Comparison of ENCODE assay signal across 10 cellular contexts in the genomic region with DNA sequence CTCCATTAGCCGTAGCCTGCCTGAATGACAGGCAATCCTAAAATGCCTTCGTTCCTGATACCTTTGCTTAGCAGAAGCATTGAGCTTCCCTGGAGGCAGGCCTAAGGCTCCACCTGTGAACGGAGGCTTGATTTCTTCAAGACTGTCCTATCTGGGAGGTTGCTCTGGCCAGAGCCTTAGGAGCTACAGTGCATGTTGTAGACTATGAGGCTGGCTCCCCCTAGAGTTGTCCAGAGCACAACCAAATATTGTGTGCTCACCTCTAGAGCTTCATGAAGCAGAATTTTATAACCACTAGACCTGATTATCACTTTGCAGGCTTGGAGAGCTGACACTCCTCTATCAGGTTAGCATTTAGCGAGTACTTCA.
A peak's percentile ranks its signal among the peaks of the same experiment; 100 is the strongest.
DNase-seq lines count a peak whose midpoint lies in the region; ATAC-seq, FAIRE-seq and TF ChIP-seq lines count a peak whose summit lies in the region.
"Had no signal": no experiment of that assay in that cellular context is flagged by ENCODE, and none has a peak within 500 bp of the region (broad histone marks: within the 10 kb centered on the region; RNA-seq: fewer than 3 reads in every experiment).

No MANE protein-coding gene starts in this region.

- no peak overlapping the region for H3K18ac ChIP-seq in H1 (ENCODE audit: extremely low read depth, low read length)

- H3K56ac ChIP-seq in H1 (replicated peaks; ENCODE audit: insufficient read length, low read depth, low read length) = no peak overlapping the region

- WGBS in H1 (ENCODE audit: extremely low coverage in 1 of 2, insufficient coverage in 1 of 2, insufficient read length in 1 of 2, insufficient replicate concordance in 2 of 2, low coverage in 1 of 2, low lambda C conversion rate in 2 of 2, missing lambda C conversion rate in 1 of 2), 2 experiments = 90% methylated on average over 4 of the region's 4 CpGs; no CpG with 5 or more reads in 1 of the 2 experiments

- no peaks in the 10 kb centered on the region for H3K27me3 ChIP-seq in H1 (replicated peaks in 1 of 4; ENCODE audit: control insufficient read depth in 3 of 4, extremely low read depth in 1 of 4, insufficient read depth in 3 of 4, low read length in 3 of 4)
- H3K27me3 ChIP-seq: brain microvascular endothelial cell had no signal

- H3K36me3 Mint-ChIP-seq in nephron (ENCODE audit: low read depth) = no peaks in the 10 kb centered on the region
- H3K36me3 Mint-ChIP-seq: CD8-positive, alpha-beta T cell had no signal

- H3K27ac ChIP-seq in C4-2B = peak overlapping the region; percentile 98
- no peak overlapping the region for H3K27ac ChIP-seq in H1 (ENCODE audit: low read depth, low read length)
- H3K27ac ChIP-seq: brain microvascular endothelial cell had no signal

- no peaks in the 10 kb centered on the region for H3K23me2 ChIP-seq in H1 (ENCODE audit: low read depth, low read length)

- H3K9me3 ChIP-seq in H1 (ENCODE audit: insufficient read depth in 2 of 2, low read depth in 1 of 2, low read length in 1 of 2) = no peaks in the 10 kb centered on the region

- H3K14ac ChIP-seq in H1 (ENCODE audit: insufficient read length) = no peak overlapping the region

- no peaks in the 10 kb centered on the region for H4K20me1 ChIP-seq in H1 (replicated peaks in 1 of 2; ENCODE audit: control insufficient read depth in 1 of 2, insufficient read depth in 2 of 2, low read length in 2 of 2)

- no peak overlapping the region for H2BK12ac ChIP-seq in H1 (ENCODE audit: low read depth, low read length)

- H3K4me1 Mint-ChIP-seq in nephron = peaks cover 12% of the 10 kb centered on the region

- no peak overlapping the region for H3K4ac ChIP-seq in H1 (replicated peaks; ENCODE audit: insufficient read length, low read depth, low read length)

- TF ChIP-seq CTCF in C4-2B (conservative IDR thresholded peaks at IDR 0.05) (peak; percentile 28), H1 (IDR thresholded peaks at IDR 0.05; ENCODE audit: control extremely low read depth in 1 of 3, insufficient read depth in 1 of 3, low read depth in 1 of 3, low read length in 3 of 3) (peak in 2 of 3 experiments; percentile 60 to 64; a peak in 3 of 4 replicates), nephron (IDR thresholded peaks at IDR 0.05; ENCODE audit: unreplicated experiment in 3 of 3) (peak; percentile 18 to 40 (median 29))

- no peak overlapping the region for H4K5ac ChIP-seq in H1 (ENCODE audit: insufficient read length, low read depth, low read length)

- no peak overlapping the region for H2BK20ac ChIP-seq in H1 (ENCODE audit: low read length)

- H3K23ac ChIP-seq in H1 (ENCODE audit: insufficient read length) = no peak overlapping the region

- H4K91ac ChIP-seq in H1 (replicated peaks; ENCODE audit: insufficient read length, low read length) = no peak overlapping the region

- DNase-seq in M059J (ENCODE audit: low read depth) = peak; percentile 43
- peak; percentile 17 to 51 for DNase-seq in H1 (ENCODE audit: low read depth in 1 of 2, low spot score in 2 of 2)
- DNase-seq in D341Med (ENCODE audit: low spot score) = no peak
- no peak for DNase-seq in AML-193 (lab: John Stamatoyannopoulos, UW)
- no peak for DNase-seq in Kasumi-1 (lab: John Stamatoyannopoulos, UW)
- DNase-seq: brain microvascular endothelial cell; CD8-positive, alpha-beta T cell had no signal

- H2BK120ac ChIP-seq in H1 (replicated peaks; ENCODE audit: low read depth, low read length) = no peak overlapping the region

- H3K9ac ChIP-seq in H1 (replicated peaks in 1 of 4; ENCODE audit: extremely low read depth in 1 of 4, low read depth in 3 of 4, low read length in 3 of 4) = no peak overlapping the region

- TF ChIP-seq RAD21 in H1 (IDR thresholded peaks at IDR 0.05 in 1 of 2, conservative IDR thresholded peaks at IDR 0.05 in 1 of 2; ENCODE audit: low read depth in 2 of 2, low read length in 2 of 2) = peak; percentile 84 to 90

- no peak overlapping the region for H3K4me3 ChIP-seq in H1 (ENCODE audit: extremely low read depth in 1 of 4, insufficient read depth in 2 of 4, low read depth in 3 of 4, low read length in 4 of 4)

- H3K27me3 Mint-ChIP-seq in nephron (ENCODE audit: low read depth) = peaks cover 2% of the 10 kb centered on the region

- no peaks in the 10 kb centered on the region for H3K79me1 ChIP-seq in H1 (ENCODE audit: low read depth, low read length)

- H3K27ac Mint-ChIP-seq in nephron = peak overlapping the region; percentile 61 to 64 (median 61)
- H3K27ac Mint-ChIP-seq: CD8-positive, alpha-beta T cell had no signal

- no peak overlapping the region for H2AK5ac ChIP-seq in H1 (ENCODE audit: low read depth, low read length)

- TF ChIP-seq POLR2A in H1 (IDR thresholded peaks at IDR 0.05; ENCODE audit: control extremely low read depth in 1 of 2, low read depth in 2 of 2, low read length in 2 of 2) = no peak

- POLR2A ChIA-PET in H1 (lab: Charles Lee; ENCODE audit: partially characterized antibody) = interaction anchor here (1.0 to 1.2 kb wide), 3 partner anchors 194 to 204 kb away, joined by 4 to 6 read pairs (median 4); no protein-coding TSS in a partner anchor

- H3K79me2 ChIP-seq in H1 (ENCODE audit: control insufficient read depth in 1 of 2, insufficient read depth in 2 of 2, low read length in 2 of 2) = no peaks in the 10 kb centered on the region

- H3K36me3 ChIP-seq in H1 (ENCODE audit: control insufficient read depth in 2 of 4, insufficient read depth in 4 of 4, low read length in 3 of 4) = no peaks in the 10 kb centered on the region
- H3K36me3 ChIP-seq: brain microvascular endothelial cell had no signal

- no peak for TF ChIP-seq EP300 in H1 (IDR thresholded peaks at IDR 0.05; ENCODE audit: borderline replicate concordance in 1 of 2, low read depth in 2 of 2, low read length in 2 of 2)

- H3K9me3 Mint-ChIP-seq in nephron = no peaks in the 10 kb centered on the region
- H3K9me3 Mint-ChIP-seq: CD8-positive, alpha-beta T cell had no signal

- FAIRE-seq in H1 (lab: Jason Lieb, UNC) = no peak

- CTCF ChIA-PET in H1 (lab: Charles Lee; ENCODE audit: partially characterized antibody) = interaction anchor here (0.6 to 2.1 kb wide), 24 partner anchors 14 to 1206 kb away, joined by 3 to 8 read pairs (median 3); no protein-coding TSS in a partner anchor

- no peak overlapping the region for H2AFZ ChIP-seq in H1 (ENCODE audit: low read length)

- H3K4me3 Mint-ChIP-seq in nephron = no peak overlapping the region
- H3K4me3 Mint-ChIP-seq: CD8-positive, alpha-beta T cell had no signal

- ATAC-seq in GM19455 (IDR thresholded peaks at IDR 0.05; ENCODE audit: unreplicated experiment) = no peak
- ATAC-seq: CD8-positive, alpha-beta T cell had no signal

- H3K4me2 ChIP-seq in H1 (ENCODE audit: insufficient read depth in 1 of 2, low read depth in 2 of 2, low read length in 2 of 2) = no peak overlapping the region

- no peak overlapping the region for H2BK15ac ChIP-seq in H1 (ENCODE audit: low read length)

- H2BK5ac ChIP-seq in H1 (ENCODE audit: low read depth, low read length) = no peak overlapping the region

- 0 out of 7 replicates have a peak, but pooled peaks cover 0 to 2% (median 0%) of the 10 kb centered on the region in 4 experiments for H3K4me1 ChIP-seq in H1 (replicated peaks in 1 of 4; ENCODE audit: control insufficient read depth in 3 of 4, insufficient read depth in 4 of 4, low read length in 3 of 4)

- no peak overlapping the region for H4K8ac ChIP-seq in H1 (ENCODE audit: extremely low read depth, insufficient read depth, low read length)

TF ChIP-seq in H1, 55 proteins besides CTCF, POLR2A, EP300 and RAD21:
- TF ChIP-seq SP1 (IDR thresholded peaks at IDR 0.05; ENCODE audit: low read depth, low read length) = no peak
TF ChIP-seq in H1: peak in this region for 0.

Comparison
In these comparisons a context has a peak if more than half of its experiments do, and no peak if none do; other contexts are left out.
1. DNase-seq: peak in M059J (single experiment) and H1 (2 of 2); none in D341Med (single experiment), AML-193 (0 of 2) and Kasumi-1 (0 of 2).
2. Peak in every context shown above with its lines, with median percentiles within 50 percentile points of each other: CTCF ChIP-seq.